ENCODE assay signal across 10 cellular contexts in genomic region chr9:137588891-137589290, GRCh38. TPM values are rescaled to one million over a fixed set of nuclear protein-coding genes. Genes with fewer than 3 reads are reported as not detected.
DNase-seq lines count a peak whose midpoint lies in the region; ATAC-seq lines count a peak whose summit lies in the region.
"Had no signal": no experiment of that assay in that cellular context is flagged by ENCODE, and none has a peak within 500 bp of the region (broad histone marks: within the 10 kb centered on the region; RNA-seq: fewer than 3 reads in every experiment).

No MANE protein-coding gene starts in this region.

- intact Hi-C loops in CD4-positive, alpha-beta memory T cell (cut with micrococcal nuclease), result no loop called here
- intact Hi-C loops in posterior cingulate gyrus (cut with DNase I) (no loop called here), left cardiac atrium (cut with DNase I) (no loop called here)

- peak overlapping the region; percentile 98 for H3K9ac ChIP-seq in Karpas-422 (ENCODE audit: low read length)

- peaks cover 21% of the 10 kb centered on the region for H3K4me1 ChIP-seq in CD4-positive, alpha-beta memory T cell (ENCODE audit: insufficient read depth, low read length)
- H3K4me1 ChIP-seq in Karpas-422 (ENCODE audit: low read length), result peaks cover 16% of the 10 kb centered on the region

- POLR2A ChIA-PET in CD4-positive, alpha-beta memory T cell (lab: Charles Lee; ENCODE audit: partially characterized antibody), result interaction anchor here (1.3 to 2.6 kb wide), 3 partner anchors 10 to 31 kb away, joined by 3 to 17 read pairs (median 6); partner anchors contain the start of genes DPH7 and EHMT1
- POLR2A ChIA-PET in naive thymus-derived CD8-positive, alpha-beta T cell (lab: Charles Lee), result interaction anchor here (0.8 to 1.5 kb wide), 5 partner anchors 9 to 37 kb away, joined by 3 to 5 read pairs (median 4); partner anchors contain the start of genes ARRDC1, EHMT1 and MRPL41

- peaks cover 14 to 17% of the 10 kb centered on the region in 2 donors for H3K36me3 Mint-ChIP-seq in CD4-positive, alpha-beta memory T cell
- H3K36me3 Mint-ChIP-seq in central memory CD8-positive, alpha-beta T cell (ENCODE audit: insufficient read depth), result peaks cover 19% of the 10 kb centered on the region
- peaks cover 0 to 21% (median 3%) of the 10 kb centered on the region in 3 donors for H3K36me3 Mint-ChIP-seq in naive thymus-derived CD8-positive, alpha-beta T cell

- H3K27ac Mint-ChIP-seq in CD4-positive, alpha-beta memory T cell, result peak overlapping the region in 3 of 7 donors; percentile 17 to 89 (median 56)
- H3K27ac Mint-ChIP-seq in central memory CD8-positive, alpha-beta T cell (ENCODE audit: low read depth), result no peak overlapping the region
- peak overlapping the region in 1 of 10 donors; percentile 20 for H3K27ac Mint-ChIP-seq in naive thymus-derived CD8-positive, alpha-beta T cell

- ATAC-seq in central memory CD8-positive, alpha-beta T cell (replicated peaks; ENCODE audit: extremely low read depth, poor library complexity, severe bottlenecking), result no peak
- ATAC-seq in naive thymus-derived CD8-positive, alpha-beta T cell, result no peak
- no peak for ATAC-seq in HG03460 (IDR thresholded peaks at IDR 0.05; ENCODE audit: unreplicated experiment)
- ATAC-seq in left cardiac atrium, result no peak
- ATAC-seq: gastroesophageal sphincter had no signal

- peaks cover 5 to 24% (median 15%) of the 10 kb centered on the region in 4 donors for H3K4me1 Mint-ChIP-seq in CD4-positive, alpha-beta memory T cell
- H3K4me1 Mint-ChIP-seq in central memory CD8-positive, alpha-beta T cell, result peaks cover 11% of the 10 kb centered on the region
- peaks cover 8 to 26% (median 12%) of the 10 kb centered on the region in 4 donors for H3K4me1 Mint-ChIP-seq in naive thymus-derived CD8-positive, alpha-beta T cell

- H4K20me1 ChIP-seq in Karpas-422 (ENCODE audit: insufficient read depth, low read depth, low read length), result peaks cover 20% of the 10 kb centered on the region

- CTCF ChIA-PET in CD4-positive, alpha-beta memory T cell (lab: Charles Lee; ENCODE audit: partially characterized antibody), result interaction anchor here (0.9 to 2.2 kb wide), 2 partner anchors 10 to 12 kb away, joined by 3 to 10 read pairs; partner anchors contain the start of gene DPH7

- H3K79me2 ChIP-seq in Karpas-422 (ENCODE audit: low read length), result peaks cover 33% of the 10 kb centered on the region

- peak overlapping the region; percentile 39 to 89 (median 82) for H3K4me3 Mint-ChIP-seq in CD4-positive, alpha-beta memory T cell
- peak overlapping the region; percentile 79 for H3K4me3 Mint-ChIP-seq in central memory CD8-positive, alpha-beta T cell
- peak overlapping the region; percentile 45 to 91 (median 84) for H3K4me3 Mint-ChIP-seq in naive thymus-derived CD8-positive, alpha-beta T cell

- no peak overlapping the region for H3K4me3 ChIP-seq in CD4-positive, alpha-beta memory T cell (ENCODE audit: low read length in 2 of 2)
- peak overlapping the region; percentile 97 for H3K4me3 ChIP-seq in Karpas-422 (ENCODE audit: low read length)

- H2AFZ ChIP-seq in Karpas-422 (ENCODE audit: low read length), result no peak overlapping the region

- no peaks in the 10 kb centered on the region for H3K9me3 ChIP-seq in CD4-positive, alpha-beta memory T cell (ENCODE audit: control insufficient read depth in 1 of 2, low read length in 2 of 2)
- H3K9me3 ChIP-seq in Karpas-422 (ENCODE audit: low read length), result no peaks in the 10 kb centered on the region
- H3K9me3 ChIP-seq: gastroesophageal sphincter had no signal

- no peak for DNase-seq in CD4-positive, alpha-beta memory T cell
- DNase-seq in Karpas-422 (no peak), HuH-7 (ENCODE audit: low spot score) (no peak), posterior cingulate gyrus (no peak), left cardiac atrium (no peak)
- DNase-seq in central memory CD8-positive, alpha-beta T cell (ENCODE audit: low spot score in 2 of 2), result no peak
- no peak for DNase-seq in naive thymus-derived CD8-positive, alpha-beta T cell
- DNase-seq: NCI-H187 had no signal

- no peaks in the 10 kb centered on the region for H3K27me3 ChIP-seq in CD4-positive, alpha-beta memory T cell (ENCODE audit: insufficient read depth, low read length)
- H3K27me3 ChIP-seq in Karpas-422 (ENCODE audit: low read length), result no peaks in the 10 kb centered on the region
- H3K27me3 ChIP-seq: gastroesophageal sphincter had no signal

- no peak overlapping the region for H3K27ac ChIP-seq in CD4-positive, alpha-beta memory T cell (ENCODE audit: low read depth, low read length)
- no peak overlapping the region for H3K27ac ChIP-seq in Karpas-422 (ENCODE audit: low read length)

- peak overlapping the region; percentile 93 for H3K4me2 ChIP-seq in Karpas-422 (ENCODE audit: low read depth, low read length, poor library complexity, severe bottlenecking)

- peaks cover 13% of the 10 kb centered on the region for H3K36me3 ChIP-seq in CD4-positive, alpha-beta memory T cell (ENCODE audit: insufficient read depth, low read length)
- peaks cover 24% of the 10 kb centered on the region; the same call in 1 of the 2 replicates for H3K36me3 ChIP-seq in Karpas-422 (ENCODE audit: insufficient read depth, low read length)

- H3K9me2 ChIP-seq in Karpas-422 (replicated peaks; ENCODE audit: insufficient read depth, low read length), result no peaks in the 10 kb centered on the region

- no peaks in the 10 kb centered on the region for H3K9me3 Mint-ChIP-seq in CD4-positive, alpha-beta memory T cell
- no peaks in the 10 kb centered on the region for H3K9me3 Mint-ChIP-seq in central memory CD8-positive, alpha-beta T cell
- no peaks in the 10 kb centered on the region for H3K9me3 Mint-ChIP-seq in naive thymus-derived CD8-positive, alpha-beta T cell

- H3K27me3 Mint-ChIP-seq in CD4-positive, alpha-beta memory T cell, result no peaks in the 10 kb centered on the region
- no peaks in the 10 kb centered on the region for H3K27me3 Mint-ChIP-seq in central memory CD8-positive, alpha-beta T cell
- H3K27me3 Mint-ChIP-seq in naive thymus-derived CD8-positive, alpha-beta T cell, result no peaks in the 10 kb centered on the region

RNA-seq across cellular contexts. Expression of gene ZMYND19, which starts 1.4 kb away (rescaled TPM):
- total RNA-seq in CD4-positive, alpha-beta memory T cell, result 10 to 100 TPM; 26.8 to 29.1 TPM
- polyA plus RNA-seq in CD4-positive, alpha-beta memory T cell, result 10 to 100 TPM in 1 of 2 donors, 1 to 10 TPM in 1; 3.6 to 13.7 TPM
- total RNA-seq in Karpas-422 (2014; rRNA removed; shearing (Covaris generic); ENCODE audit: low replicate concordance), result 18.8 and 34.4 TPM in 2 replicates
- total RNA-seq in naive thymus-derived CD8-positive, alpha-beta T cell, result 10 to 100 TPM; 25.5 to 27.5 TPM
- 10 to 100 TPM in 1 of 3 donors, 1 to 10 TPM in 2; 5.5 to 15.7 (median 7.7) TPM for polyA plus RNA-seq in naive thymus-derived CD8-positive, alpha-beta T cell
- total RNA-seq in left cardiac atrium, result 10 to 100 TPM in 1 of 2 donors, 1 to 10 TPM in 1; 9.4 to 12.2 TPM

RNA-seq across cellular contexts. Expression of gene DPH7, which starts 10.2 kb away (rescaled TPM):
- 10 to 100 TPM; 76.7 to 79.1 TPM for total RNA-seq in CD4-positive, alpha-beta memory T cell
- polyA plus RNA-seq in CD4-positive, alpha-beta memory T cell, result 10 to 100 TPM; 27.9 to 30.2 TPM
- 27.5 and 44.3 TPM in 2 replicates for total RNA-seq in Karpas-422 (2014; rRNA removed; shearing (Covaris generic); ENCODE audit: low replicate concordance)
- total RNA-seq in naive thymus-derived CD8-positive, alpha-beta T cell, result 10 to 100 TPM; 76.9 to 80.7 TPM
- polyA plus RNA-seq in naive thymus-derived CD8-positive, alpha-beta T cell, result 10 to 100 TPM; 26.2 to 32.8 (median 29.8) TPM
- 10 to 100 TPM; 18.4 to 21.4 TPM for total RNA-seq in left cardiac atrium

RNA-seq across cellular contexts. Expression of gene ARRDC1, which starts 16.6 kb away (rescaled TPM):
- 10 to 100 TPM; 82.3 to 86.2 TPM for total RNA-seq in CD4-positive, alpha-beta memory T cell
- 10 to 100 TPM; 54.3 to 59.4 TPM for polyA plus RNA-seq in CD4-positive, alpha-beta memory T cell
- 36.0 and 47.7 TPM in 2 replicates for total RNA-seq in Karpas-422 (2014; rRNA removed; shearing (Covaris generic); ENCODE audit: low replicate concordance)
- total RNA-seq in naive thymus-derived CD8-positive, alpha-beta T cell, result 10 to 100 TPM; 83.2 to 86.8 TPM
- 10 to 100 TPM; 27.2 to 42.4 (median 32.9) TPM for polyA plus RNA-seq in naive thymus-derived CD8-positive, alpha-beta T cell
- total RNA-seq in left cardiac atrium, result 10 to 100 TPM; 17.3 to 20.0 TPM

RNA-seq across cellular contexts. Expression of gene EHMT1, which starts 29.9 kb away (rescaled TPM):
- 100 to 1,000 TPM in 1 of 2 experiments, 10 to 100 TPM in 1; 99.6 to 118 TPM for total RNA-seq in CD4-positive, alpha-beta memory T cell
- polyA plus RNA-seq in CD4-positive, alpha-beta memory T cell, result 10 to 100 TPM in 1 of 2 donors, 1 to 10 TPM in 1; 6.7 to 35.5 TPM
- 35.9 and 64.6 TPM in 2 replicates for total RNA-seq in Karpas-422 (2014; rRNA removed; shearing (Covaris generic); ENCODE audit: low replicate concordance)
- 100 to 1,000 TPM; 111 to 113 TPM for total RNA-seq in naive thymus-derived CD8-positive, alpha-beta T cell
- polyA plus RNA-seq in naive thymus-derived CD8-positive, alpha-beta T cell, result 10 to 100 TPM; 20.9 to 34.4 (median 23.0) TPM
- total RNA-seq in left cardiac atrium, result 10 to 100 TPM; 31.9 to 38.1 TPM

RNA-seq across cellular contexts. Expression of gene MRPL41, which starts 37.2 kb away (rescaled TPM):
- 10 to 100 TPM; 91.6 to 95.9 TPM for total RNA-seq in CD4-positive, alpha-beta memory T cell
- 10 to 100 TPM; 37.8 to 39.9 TPM for polyA plus RNA-seq in CD4-positive, alpha-beta memory T cell
- total RNA-seq in Karpas-422 (2014; rRNA removed; shearing (Covaris generic); ENCODE audit: low replicate concordance), result 46.9 and 115 TPM in 2 replicates
- 100 to 1,000 TPM in 1 of 2 experiments, 10 to 100 TPM in 1; 93.5 to 104 TPM for total RNA-seq in naive thymus-derived CD8-positive, alpha-beta T cell
- polyA plus RNA-seq in naive thymus-derived CD8-positive, alpha-beta T cell, result 10 to 100 TPM; 36.7 to 46.5 (median 43.0) TPM
- total RNA-seq in left cardiac atrium, result 100 to 1,000 TPM; 171 to 182 TPM
